ENCODE assay signal across 18 cellular contexts in genomic region chr3:138060792-138061191, GRCh38. TPM values are rescaled to one million over a fixed set of nuclear protein-coding genes. Genes with fewer than 3 reads are reported as not detected.
DNase-seq lines count a peak whose midpoint lies in the region; ATAC-seq and TF ChIP-seq lines count a peak whose summit lies in the region.
"Had no signal": no experiment of that assay in that cellular context is flagged by ENCODE, and none has a peak within 500 bp of the region (broad histone marks: within the 10 kb centered on the region; RNA-seq: fewer than 3 reads in every experiment).

No MANE protein-coding gene starts in this region.

- H3K27ac Mint-ChIP-seq in activated T-cell treated with anti-CD3 and anti-CD28 coated beads, Interleukin-2, amount 50 U/mL, for 24 hours = no peak overlapping the region
- H3K27ac Mint-ChIP-seq: activated T-helper 1 cell treated with anti-CD3 and anti-CD28 coated beads, Interleukin-12 subunit alpha, Interleukin-12 subunit beta, Interleukin-2, Interleukin-4 antibody, amounts not matched to agents 30 ng/mL and 10 ng/mL and 1 ng/mL, durations not matched to agents 14 hours and 24 hours and 36 hours; dendritic cell treated with granulocyte-macrophage colony-stimulating factor and Interleukin-4, amounts not matched to agents 40 ng/mL and 50 ng/mL, for 4 days; memory B cell; T-cell had no signal

- H3K36me3 ChIP-seq in BLaER1 treated with 17β-estradiol and CSF1 and Interleukin-3, amounts not matched to agents 10 nM and 100 nM = no peaks in the 10 kb centered on the region

- H3K4me3 Mint-ChIP-seq in activated T-cell treated with anti-CD3 and anti-CD28 coated beads, Interleukin-2, amount 50 U/mL, for 24 hours = no peak overlapping the region
- no peak overlapping the region for H3K4me3 Mint-ChIP-seq in activated T-cell treated with anti-CD3 and anti-CD28 coated beads, Interleukin-2, amount 50 U/mL, for 4 hours
- H3K4me3 Mint-ChIP-seq: activated T-helper 1 cell treated with anti-CD3 and anti-CD28 coated beads, Interleukin-12 subunit alpha, Interleukin-12 subunit beta, Interleukin-2, Interleukin-4 antibody, amounts not matched to agents 30 ng/mL and 10 ng/mL and 1 ng/mL, durations not matched to agents 14 hours and 24 hours and 36 hours; dendritic cell treated with granulocyte-macrophage colony-stimulating factor and Interleukin-4, amounts not matched to agents 40 ng/mL and 50 ng/mL, for 4 days; memory B cell; T-cell had no signal

- no peak overlapping the region for H3K4me3 ChIP-seq in BLaER1 treated with 17β-estradiol and CSF1 and Interleukin-3, amounts not matched to agents 10 nM and 100 nM
- H3K4me3 ChIP-seq: smooth muscle cell, tibial nerve had no signal

- no peaks in the 10 kb centered on the region for H3K9me3 ChIP-seq in BLaER1 treated with 17β-estradiol and CSF1 and Interleukin-3, amounts not matched to agents 10 nM and 100 nM (replicated peaks in 1 of 11)
- H3K9me3 ChIP-seq: tibial nerve had no signal

- no peaks in the 10 kb centered on the region for H3K36me3 Mint-ChIP-seq in activated T-cell treated with anti-CD3 and anti-CD28 coated beads, Interleukin-2, amount 50 U/mL, for 24 hours (ENCODE audit: low read depth)
- no peaks in the 10 kb centered on the region for H3K36me3 Mint-ChIP-seq in activated T-cell treated with anti-CD3 and anti-CD28 coated beads, Interleukin-2, amount 50 U/mL, for 4 hours (ENCODE audit: insufficient read depth)
- H3K36me3 Mint-ChIP-seq: memory B cell, T-cell had no signal

- ATAC-seq in GM19351 (IDR thresholded peaks at IDR 0.05; ENCODE audit: unreplicated experiment) (peak; percentile 82), HG02852 (IDR thresholded peaks at IDR 0.05; ENCODE audit: unreplicated experiment) (peak; percentile 60)
- no peak for ATAC-seq in activated T-cell treated with anti-CD3 and anti-CD28 coated beads, Interleukin-2, amount 50 U/mL, for 4 hours
- ATAC-seq: T-cell had no signal

- peaks cover 4% of the 10 kb centered on the region for H3K4me1 Mint-ChIP-seq in activated T-cell treated with anti-CD3 and anti-CD28 coated beads, Interleukin-2, amount 50 U/mL, for 24 hours (ENCODE audit: low read depth)
- no peaks in the 10 kb centered on the region for H3K4me1 Mint-ChIP-seq in activated T-cell treated with anti-CD3 and anti-CD28 coated beads, Interleukin-2, amount 50 U/mL, for 4 hours (ENCODE audit: low read depth)
- H3K4me1 Mint-ChIP-seq: T-cell had no signal

- peak overlapping the region in 4 of 11 experiments; percentile 14 to 42 (median 28); a peak in 4 of 22 replicates for H3K27ac ChIP-seq in BLaER1 treated with 17β-estradiol and CSF1 and Interleukin-3, amounts not matched to agents 10 nM and 100 nM
- H3K27ac ChIP-seq: tibial nerve had no signal

- H3K4me2 ChIP-seq in BLaER1 treated with 17β-estradiol and CSF1 and Interleukin-3, amounts not matched to agents 10 nM and 100 nM = peak overlapping the region; percentile 0 to 72 (median 51); a peak in 19 of 22 replicates
- H3K4me2 ChIP-seq: smooth muscle cell had no signal

- H4K20me1 ChIP-seq in BLaER1 treated with 17β-estradiol and CSF1 and Interleukin-3, amounts not matched to agents 10 nM and 100 nM = peaks cover 0 to 4% (median 0%) of the 10 kb centered on the region in 11 experiments; a peak in 1 of 22 replicates

- peak; percentile 18 for DNase-seq in NAMALWA (ENCODE audit: low spot score)
- no peak for DNase-seq in erythroblast (lab: John Stamatoyannopoulos, UW)
- no peak for DNase-seq in activated T-cell treated with anti-CD3 and anti-CD28 coated beads, Interleukin-2, amount 50 U/mL, for 24 hours
- no peak for DNase-seq in activated T-cell treated with anti-CD3 and anti-CD28 coated beads, Interleukin-2, amount 50 U/mL, for 4 hours
- no peak for DNase-seq in stimulated activated CD4-positive, alpha-beta T cell treated with anti-CD3 and anti-CD28 coated beads, Interleukin-4, amount 100 ng/mL, for 24 hours
- DNase-seq: aorta, COR-L47, nucleus accumbens, T-cell had no signal

- no peaks in the 10 kb centered on the region for H3K27me3 ChIP-seq in BLaER1 treated with 17β-estradiol and CSF1 and Interleukin-3, amounts not matched to agents 10 nM and 100 nM
- H3K27me3 ChIP-seq: tibial nerve had no signal

- no peaks in the 10 kb centered on the region for H3K9me3 Mint-ChIP-seq in activated T-cell treated with anti-CD3 and anti-CD28 coated beads, Interleukin-2, amount 50 U/mL, for 24 hours
- no peaks in the 10 kb centered on the region for H3K9me3 Mint-ChIP-seq in activated T-cell treated with anti-CD3 and anti-CD28 coated beads, Interleukin-2, amount 50 U/mL, for 4 hours
- H3K9me3 Mint-ChIP-seq: activated T-helper 1 cell treated with anti-CD3 and anti-CD28 coated beads, Interleukin-12 subunit alpha, Interleukin-12 subunit beta, Interleukin-2, Interleukin-4 antibody, amounts not matched to agents 30 ng/mL and 10 ng/mL and 1 ng/mL, durations not matched to agents 14 hours and 24 hours and 36 hours; dendritic cell treated with granulocyte-macrophage colony-stimulating factor and Interleukin-4, amounts not matched to agents 40 ng/mL and 50 ng/mL, for 4 days; memory B cell; T-cell had no signal

- peaks cover 7% of the 10 kb centered on the region for H3K27me3 Mint-ChIP-seq in activated T-cell treated with anti-CD3 and anti-CD28 coated beads, Interleukin-2, amount 50 U/mL, for 24 hours
- H3K27me3 Mint-ChIP-seq in activated T-cell treated with anti-CD3 and anti-CD28 coated beads, Interleukin-2, amount 50 U/mL, for 4 hours (ENCODE audit: low read depth) = peaks cover 2% of the 10 kb centered on the region
- H3K27me3 Mint-ChIP-seq: dendritic cell treated with granulocyte-macrophage colony-stimulating factor and Interleukin-4, amounts not matched to agents 40 ng/mL and 50 ng/mL, for 4 days had no signal

- no peak overlapping the region for H3K9ac ChIP-seq in BLaER1 treated with 17β-estradiol and CSF1 and Interleukin-3, amounts not matched to agents 10 nM and 100 nM

- peaks cover 0 to 23% (median 18%) of the 10 kb centered on the region in 10 experiments; a peak in 17 of 20 replicates for H3K4me1 ChIP-seq in BLaER1 treated with 17β-estradiol and CSF1 and Interleukin-3, amounts not matched to agents 10 nM and 100 nM
- H3K4me1 ChIP-seq: tibial nerve had no signal

- TF ChIP-seq POLR2A in erythroblast (IDR thresholded peaks at IDR 0.05; ENCODE audit: low read length) = no peak

RNA-seq across cellular contexts. Expression of gene CLDN18, which starts 50.8 kb away (rescaled TPM):
- total RNA-seq in activated T-cell treated with anti-CD3 and anti-CD28 coated beads, Interleukin-2, amount 50 U/mL, for 4 hours = under 1 TPM; 0.08 to 0.18 (median 0.13) TPM
- total RNA-seq: activated T-helper 1 cell treated with anti-CD3 and anti-CD28 coated beads, Interleukin-12 subunit alpha, Interleukin-12 subunit beta, Interleukin-2, Interleukin-4 antibody, amounts not matched to agents 30 ng/mL and 10 ng/mL and 1 ng/mL, durations not matched to agents 14 hours and 24 hours and 36 hours; aorta; M059J; smooth muscle cell; tibial nerve had no signal

RNA-seq across cellular contexts. Expression of gene DZIP1L, which starts 54.6 kb away (rescaled TPM):
- not detected for total RNA-seq in activated T-cell treated with anti-CD3 and anti-CD28 coated beads, Interleukin-2, amount 50 U/mL, for 4 hours
- total RNA-seq: T-cell had no signal

Comparison
In these comparisons a context has a peak if more than half of its experiments do, and no peak if none do; other contexts are left out.
1. ATAC-seq: peak in GM19351 (single experiment) and HG02852 (single experiment); none in activated T-cell treated with anti-CD3 and anti-CD28 coated beads, Interleukin-2, amount 50 U/mL, for 4 hours (0 of 2).